ENCODE assay signal across 9 cellular contexts in the genomic region with DNA sequence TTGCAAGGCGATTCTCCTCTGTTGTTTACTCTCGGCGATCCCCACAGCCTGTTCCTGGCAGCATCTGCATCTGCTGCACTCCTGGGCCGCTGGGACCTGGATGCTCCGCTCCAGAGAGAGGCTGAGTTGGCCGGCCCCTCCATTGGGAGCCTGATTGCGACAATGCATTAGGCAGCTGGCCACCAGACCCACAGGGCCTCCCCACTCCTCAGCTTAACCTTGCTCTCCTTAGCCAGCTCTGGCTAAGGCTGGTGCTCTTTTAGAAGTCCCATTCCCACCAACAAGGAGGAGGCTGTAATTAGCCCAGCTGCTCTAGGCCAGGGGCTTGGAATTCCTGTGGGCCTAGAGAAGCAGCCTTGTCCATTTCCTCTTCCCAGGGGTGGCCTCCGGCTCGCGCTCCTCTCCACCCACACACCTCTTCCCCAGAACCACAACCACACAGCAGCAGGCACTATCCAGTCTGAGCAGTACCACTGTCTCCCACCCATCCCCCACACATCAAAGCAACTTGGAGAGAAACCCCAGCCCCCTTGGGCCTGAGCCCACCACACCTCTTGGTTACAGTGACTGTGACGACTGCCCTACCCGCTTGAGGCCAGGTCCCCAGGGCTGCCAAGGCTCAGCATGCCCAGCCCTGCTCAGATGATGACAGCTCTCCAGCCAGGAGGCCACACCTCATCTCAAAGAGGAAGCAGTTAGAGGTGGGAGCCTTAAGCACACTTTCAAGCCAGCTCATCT.
DNase-seq lines count a peak whose midpoint lies in the region; ATAC-seq, FAIRE-seq and TF ChIP-seq lines count a peak whose summit lies in the region.
"Had no signal": no experiment of that assay in that cellular context is flagged by ENCODE, and none has a peak within 500 bp of the region (broad histone marks: within the 10 kb centered on the region; RNA-seq: fewer than 3 reads in every experiment).

No MANE protein-coding gene starts in this region.

- H3K9me3 ChIP-seq in GM12878 (replicated peaks; ENCODE audit: control insufficient read depth, insufficient read depth, low read length) (no peaks in the 10 kb centered on the region), neural progenitor cell (ENCODE audit: low read depth) (no peaks in the 10 kb centered on the region)
- H3K9me3 ChIP-seq: tibial artery had no signal

- H3F3A ChIP-seq in neural progenitor cell (ENCODE audit: low read depth), result no peaks in the 10 kb centered on the region

- peaks cover 43% of the 10 kb centered on the region for H3K4me1 ChIP-seq in GM12878 (ENCODE audit: control insufficient read depth, insufficient read depth, low read length)
- peaks cover 4% of the 10 kb centered on the region for H3K4me1 ChIP-seq in neural progenitor cell

- H3K9ac ChIP-seq in GM12878 (ENCODE audit: control insufficient read depth, insufficient read depth, low read length) (peak overlapping the region; percentile 41; the same call in 1 of the 2 replicates), neural progenitor cell (no peak overlapping the region)

- DNase-seq in ELF-1 (ENCODE audit: low read depth, low spot score) (peak; percentile 61), HK-2 (ENCODE audit: unreplicated experiment) (peak; percentile 51), GM12878 (ENCODE audit: low read depth, low spot score) (no peak), neural progenitor cell (ENCODE audit: low spot score) (no peak), omental fat pad (ENCODE audit: low spot score) (no peak), left lobe of liver (ENCODE audit: low spot score) (no peak)
- no peak for DNase-seq in stimulated activated CD4-positive, alpha-beta T cell treated with anti-CD3 and anti-CD28 coated beads, Interleukin-1b, Interleukin-23, amount 100 ng/mL, for 48 hours

- peak overlapping the region; percentile 33 for H3K27ac Mint-ChIP-seq in neural progenitor cell

- no peaks in the 10 kb centered on the region for H3K36me3 Mint-ChIP-seq in neural progenitor cell

- intact Hi-C loops in GM12878 (cut with micrococcal nuclease; ENCODE audit: unreplicated experiment), result no loop called here

- H3K79me2 ChIP-seq in GM12878 (ENCODE audit: control insufficient read depth, insufficient read depth, low read length), result no peaks in the 10 kb centered on the region
- no peaks in the 10 kb centered on the region for H3K79me2 ChIP-seq in neural progenitor cell (ENCODE audit: low read depth)

- CTCF ChIA-PET in GM12878 (lab: Yijun Ruan, JAX), result interaction anchor here (1.4 to 4.5 kb wide), 2 partner anchors 10 to 20 kb away, joined by 3 to 20 read pairs; no protein-coding TSS in a partner anchor

- H4K20me1 ChIP-seq in GM12878 (ENCODE audit: control insufficient read depth, insufficient read depth) (no peaks in the 10 kb centered on the region), neural progenitor cell (ENCODE audit: low read depth) (no peaks in the 10 kb centered on the region)

- H3K9me3 Mint-ChIP-seq in neural progenitor cell, result no peaks in the 10 kb centered on the region

- peak overlapping the region; percentile 56; the same call in 1 of the 2 replicates for H3K4me2 ChIP-seq in GM12878 (ENCODE audit: control insufficient read depth, insufficient read depth)
- H3K4me2 ChIP-seq in neural progenitor cell, result no peak overlapping the region

- SMC1A ChIA-PET in GM12878 (lab: Charles Lee; ENCODE audit: uncharacterized antibody, unreplicated experiment), result interaction anchor here (0.7 to 3.2 kb wide), 13 partner anchors 9 to 133 kb away, joined by 3 to 11 read pairs (median 4); no protein-coding TSS in a partner anchor

- H3K27ac ChIP-seq in GM12878 (ENCODE audit: control insufficient read depth, insufficient read depth) (peak overlapping the region; percentile 40; the same call in 1 of the 2 replicates), neural progenitor cell (no peak overlapping the region)
- H3K27ac ChIP-seq: tibial artery had no signal

- FAIRE-seq in GM12878 (lab: Jason Lieb, UNC), result peak; percentile 74

- no peak for TF ChIP-seq EP300 in GM12878 (IDR thresholded peaks at IDR 0.05; ENCODE audit: borderline replicate concordance in 1 of 2, control insufficient read depth in 1 of 2, low read depth in 2 of 2, low read length in 2 of 2)

- RAD21 ChIA-PET in GM12878 (lab: Charles Lee; ENCODE audit: unreplicated experiment), result interaction anchor here (1.0 to 3.7 kb wide), 7 partner anchors 11 to 906 kb away, joined by 3 to 16 read pairs (median 4); no protein-coding TSS in a partner anchor

- no peak for TF ChIP-seq CTCF in GM12878 (IDR thresholded peaks at IDR 0.05 in 2 of 3, conservative IDR thresholded peaks at IDR 0.05 in 1 of 3; ENCODE audit: control insufficient read depth in 2 of 3, extremely low read depth in 1 of 3, insufficient read depth in 1 of 3, low read depth in 3 of 3, low read length in 3 of 3)
- no peak for TF ChIP-seq CTCF in neural progenitor cell (IDR thresholded peaks at IDR 0.05)
- no peak for TF ChIP-seq CTCF in omental fat pad (IDR thresholded peaks at IDR 0.05)

- H3K36me3 ChIP-seq in GM12878 (ENCODE audit: control insufficient read depth in 2 of 2, insufficient read depth in 2 of 2, low read length in 1 of 2) (no peaks in the 10 kb centered on the region), neural progenitor cell (no peaks in the 10 kb centered on the region)
- H3K36me3 ChIP-seq: tibial artery had no signal

- peaks cover 6% of the 10 kb centered on the region for H3K27me3 Mint-ChIP-seq in neural progenitor cell (ENCODE audit: insufficient read depth, low read depth)

- POLR2A ChIA-PET in GM12878 (lab: Charles Lee), result interaction anchor here (0.9 to 2.7 kb wide), 5 partner anchors 11 to 24 kb away, joined by 3 to 20 read pairs (median 4); no protein-coding TSS in a partner anchor

- in situ Hi-C loops in GM12878 (cut with MboI), result no loop called here

- H3K4me3 ChIP-seq in GM12878 (no peak overlapping the region), neural progenitor cell (no peak overlapping the region)
- H3K4me3 ChIP-seq: tibial artery had no signal

- peaks cover 11% of the 10 kb centered on the region for H3K4me1 Mint-ChIP-seq in neural progenitor cell

- BruUV-seq in GM12878 (replicated peaks; lab: Mats Ljungman, UMichigan), result no TSS peak

- TF ChIP-seq POLR2A in GM12878 (IDR thresholded peaks at IDR 0.05; ENCODE audit: low read depth, low read length), result 0 out of 2 replicates have a peak, but pooled peaks have one; percentile 24

- no peak for TF ChIP-seq RAD21 in GM12878 (IDR thresholded peaks at IDR 0.05; ENCODE audit: insufficient read depth, low read depth, low read length)

- no peak overlapping the region for H3K4me3 Mint-ChIP-seq in neural progenitor cell

- peak overlapping the region; percentile 35; the same call in 1 of the 2 replicates for H2AFZ ChIP-seq in GM12878 (ENCODE audit: control insufficient read depth, low read depth, low read length)
- H2AFZ ChIP-seq in neural progenitor cell (replicated peaks), result no peak overlapping the region

- H3K27me3 ChIP-seq in GM12878 (replicated peaks in 1 of 2; ENCODE audit: control insufficient read depth in 2 of 2, insufficient read depth in 2 of 2, low read length in 1 of 2), result no peaks in the 10 kb centered on the region
- no peaks in the 10 kb centered on the region for H3K27me3 ChIP-seq in neural progenitor cell
- H3K27me3 ChIP-seq: tibial artery had no signal

- 57% methylated on average over 12 of the region's 12 CpGs for WGBS in GM12878 (ENCODE audit: insufficient coverage, insufficient replicate concordance, low lambda C conversion rate, missing lambda C conversion rate)

- peak; percentile 82 for ATAC-seq in GM12878
- no peak for ATAC-seq in HG03108 (IDR thresholded peaks at IDR 0.05; ENCODE audit: unreplicated experiment)
- no peak for ATAC-seq in omental fat pad (ENCODE audit: low FRiP score)
- ATAC-seq in left lobe of liver, result no peak

TF ChIP-seq in GM12878, 131 proteins besides CTCF, POLR2A, EP300 and RAD21 (continues in another document):
- TF ChIP-seq IKZF1 (conservative IDR thresholded peaks at IDR 0.05) (peak; percentile 42; the same call in 1 of the 2 replicates), EED (IDR thresholded peaks at IDR 0.05; ENCODE audit: low read depth) (peak; percentile 31; the same call in 1 of the 2 replicates), ATF7 (IDR thresholded peaks at IDR 0.05; ENCODE audit: low read depth) (no peak), HDGF (IDR thresholded peaks at IDR 0.05) (peak; percentile 63; the same call in 1 of the 2 replicates), ZNF687 (IDR thresholded peaks at IDR 0.05) (peak; percentile 29; the same call in 1 of the 2 replicates)

Comparison
In these comparisons a context has a peak if more than half of its experiments do, and no peak if none do; other contexts are left out.
1. DNase-seq: peak in ELF-1 (single experiment) and HK-2 (single experiment); none in GM12878 (single experiment), neural progenitor cell (single experiment), omental fat pad (single experiment), left lobe of liver (single experiment) and stimulated activated CD4-positive, alpha-beta T cell treated with anti-CD3 and anti-CD28 coated beads, Interleukin-1b, Interleukin-23, amount 100 ng/mL, for 48 hours (single experiment).